ENCODE assay signal across 1 cellular context in the genomic region with DNA sequence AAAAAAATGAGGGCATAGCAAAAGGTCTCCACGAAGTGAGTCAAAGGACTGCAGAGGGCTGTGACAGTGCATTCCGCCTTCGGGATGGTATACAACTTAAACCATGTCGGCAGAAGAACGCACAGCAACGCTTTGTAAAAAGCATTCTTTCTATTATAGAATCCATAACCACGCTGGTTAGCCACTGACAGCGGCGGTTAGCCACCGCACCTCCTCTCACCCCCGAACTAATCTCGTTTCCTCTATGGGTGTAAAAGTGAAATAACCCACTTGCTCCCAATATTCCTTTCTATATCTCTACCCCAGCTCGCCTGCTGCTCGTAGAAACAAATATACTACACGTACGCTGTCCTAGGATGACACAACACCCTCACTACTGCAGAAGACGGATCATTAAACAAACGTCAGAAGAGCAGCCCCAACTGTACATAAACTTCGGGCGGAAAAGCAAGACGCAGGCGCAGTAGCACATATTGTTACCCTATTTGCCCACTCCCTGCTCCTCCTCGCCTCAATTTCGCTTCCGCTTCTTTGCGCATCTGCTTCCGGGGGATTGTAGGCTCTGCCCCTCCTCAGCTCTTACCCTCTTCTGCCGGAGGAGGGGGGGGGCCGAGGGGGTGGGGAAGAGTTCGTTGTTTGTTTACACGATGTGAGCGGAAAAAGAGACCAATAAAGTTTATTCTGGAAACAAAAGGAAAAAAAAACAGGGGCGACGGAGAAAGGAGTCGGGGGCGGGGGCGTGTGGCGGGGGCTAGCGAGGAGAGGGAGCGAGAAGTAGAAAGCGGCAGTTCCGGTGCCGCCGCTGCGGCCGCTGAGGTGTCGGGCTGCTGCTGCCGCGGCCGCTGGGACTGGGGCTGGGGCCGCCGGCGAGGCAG.
TF ChIP-seq lines count a peak whose summit lies in the region.

A gene (plus strand): TSS at position 787 of the 875 bp plus-strand sequence. CDS start 50,469 bp downstream, outside the sequence.

TF ChIP-seq in HEK293, 187 proteins besides CTCF, POLR2A, EP300 and RAD21 (continued from another document and continues in another):
- TF ChIP-seq, protein P1, sequence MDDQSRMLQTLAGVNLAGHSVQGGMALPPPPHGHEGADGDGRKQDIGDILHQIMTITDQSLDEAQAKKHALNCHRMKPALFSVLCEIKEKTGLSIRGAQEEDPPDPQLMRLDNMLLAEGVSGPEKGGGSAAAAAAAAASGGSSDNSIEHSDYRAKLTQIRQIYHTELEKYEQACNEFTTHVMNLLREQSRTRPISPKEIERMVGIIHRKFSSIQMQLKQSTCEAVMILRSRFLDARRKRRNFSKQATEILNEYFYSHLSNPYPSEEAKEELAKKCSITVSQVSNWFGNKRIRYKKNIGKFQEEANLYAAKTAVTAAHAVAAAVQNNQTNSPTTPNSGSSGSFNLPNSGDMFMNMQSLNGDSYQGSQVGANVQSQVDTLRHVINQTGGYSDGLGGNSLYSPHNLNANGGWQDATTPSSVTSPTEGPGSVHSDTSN (CRISPR knock-in tag; IDR thresholded peaks at IDR 0.05) = no peak
- TF ChIP-seq HOXC10 (CRISPR knock-in tag; IDR thresholded peaks at IDR 0.05) (no peak), ZBTB20 (tag by site-specific recombination; IDR thresholded peaks at IDR 0.05) (peak; percentile 56; the same call in 1 of the 2 replicates), ZNF510 (tag by site-specific recombination; IDR thresholded peaks at IDR 0.05; ENCODE audit: insufficient replicate concordance) (no peak), ZNF341 (tag by site-specific recombination; IDR thresholded peaks at IDR 0.05; ENCODE audit: low read depth) (peak; percentile 82), ZFHX2 (tag by site-specific recombination; conservative IDR thresholded peaks at IDR 0.05) (peak; percentile 42), ZNF266 (tag by site-specific recombination; IDR thresholded peaks at IDR 0.05; ENCODE audit: low read depth) (no peak), SP7 (tag by site-specific recombination; IDR thresholded peaks at IDR 0.05) (peak; percentile 53), HOXD13 (CRISPR knock-in tag; IDR thresholded peaks at IDR 0.05; ENCODE audit: borderline replicate concordance) (no peak), ZNF174 (tag by site-specific recombination; IDR thresholded peaks at IDR 0.05) (no peak), ZNF366 (tag by site-specific recombination; conservative IDR thresholded peaks at IDR 0.05) (peak; percentile 55), ZFP41 (tag by site-specific recombination; IDR thresholded peaks at IDR 0.05; ENCODE audit: borderline replicate concordance) (no peak), OVOL3 (tag by site-specific recombination; IDR thresholded peaks at IDR 0.05) (no peak), ZNF146 (tag by site-specific recombination; IDR thresholded peaks at IDR 0.05) (no peak), ZNF629 (tag by site-specific recombination; IDR thresholded peaks at IDR 0.05) (peak; percentile 98), ZNF600 (tag by site-specific recombination; IDR thresholded peaks at IDR 0.05) (peak; percentile 84), ZNF670 (tag by site-specific recombination; IDR thresholded peaks at IDR 0.05; ENCODE audit: low read depth) (no peak), ZBTB1 (tag by site-specific recombination; IDR thresholded peaks at IDR 0.05) (no peak), PRDM1 (tag by site-specific recombination; IDR thresholded peaks at IDR 0.05) (peak; percentile 75), ZNF514 (tag by site-specific recombination; IDR thresholded peaks at IDR 0.05) (no peak), ZBTB48 (tag by site-specific recombination; IDR thresholded peaks at IDR 0.05) (no peak), ZNF23 (tag by site-specific recombination; IDR thresholded peaks at IDR 0.05; ENCODE audit: borderline replicate concordance) (no peak), SETDB1 (IDR thresholded peaks at IDR 0.05; ENCODE audit: insufficient read length, low read length) (no peak), ZNF274 (IDR thresholded peaks at IDR 0.05; ENCODE audit: low read length) (no peak), ZNF274 (tag by site-specific recombination; IDR thresholded peaks at IDR 0.05; ENCODE audit: borderline replicate concordance) (no peak), ZNF426 (tag by site-specific recombination; IDR thresholded peaks at IDR 0.05) (no peak), ZNF433 (tag by site-specific recombination; IDR thresholded peaks at IDR 0.05; ENCODE audit: low read depth) (no peak), ZNF19 (tag by site-specific recombination; IDR thresholded peaks at IDR 0.05; ENCODE audit: low read depth) (no peak), SALL2 (tag by site-specific recombination; IDR thresholded peaks at IDR 0.05; ENCODE audit: borderline replicate concordance) (no peak), SP3 (tag by site-specific recombination; IDR thresholded peaks at IDR 0.05) (peak; percentile 62), ZNF48 (tag by site-specific recombination; IDR thresholded peaks at IDR 0.05) (no peak)
- TF ChIP-seq, protein P2, sequence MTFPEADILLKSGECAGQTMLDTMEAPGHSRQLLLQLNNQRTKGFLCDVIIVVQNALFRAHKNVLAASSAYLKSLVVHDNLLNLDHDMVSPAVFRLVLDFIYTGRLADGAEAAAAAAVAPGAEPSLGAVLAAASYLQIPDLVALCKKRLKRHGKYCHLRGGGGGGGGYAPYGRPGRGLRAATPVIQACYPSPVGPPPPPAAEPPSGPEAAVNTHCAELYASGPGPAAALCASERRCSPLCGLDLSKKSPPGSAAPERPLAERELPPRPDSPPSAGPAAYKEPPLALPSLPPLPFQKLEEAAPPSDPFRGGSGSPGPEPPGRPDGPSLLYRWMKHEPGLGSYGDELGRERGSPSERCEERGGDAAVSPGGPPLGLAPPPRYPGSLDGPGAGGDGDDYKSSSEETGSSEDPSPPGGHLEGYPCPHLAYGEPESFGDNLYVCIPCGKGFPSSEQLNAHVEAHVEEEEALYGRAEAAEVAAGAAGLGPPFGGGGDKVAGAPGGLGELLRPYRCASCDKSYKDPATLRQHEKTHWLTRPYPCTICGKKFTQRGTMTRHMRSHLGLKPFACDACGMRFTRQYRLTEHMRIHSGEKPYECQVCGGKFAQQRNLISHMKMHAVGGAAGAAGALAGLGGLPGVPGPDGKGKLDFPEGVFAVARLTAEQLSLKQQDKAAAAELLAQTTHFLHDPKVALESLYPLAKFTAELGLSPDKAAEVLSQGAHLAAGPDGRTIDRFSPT (tag by site-specific recombination; IDR thresholded peaks at IDR 0.05) = peak; percentile 18; the same call in 1 of the 2 replicates
- TF ChIP-seq, protein P3, sequence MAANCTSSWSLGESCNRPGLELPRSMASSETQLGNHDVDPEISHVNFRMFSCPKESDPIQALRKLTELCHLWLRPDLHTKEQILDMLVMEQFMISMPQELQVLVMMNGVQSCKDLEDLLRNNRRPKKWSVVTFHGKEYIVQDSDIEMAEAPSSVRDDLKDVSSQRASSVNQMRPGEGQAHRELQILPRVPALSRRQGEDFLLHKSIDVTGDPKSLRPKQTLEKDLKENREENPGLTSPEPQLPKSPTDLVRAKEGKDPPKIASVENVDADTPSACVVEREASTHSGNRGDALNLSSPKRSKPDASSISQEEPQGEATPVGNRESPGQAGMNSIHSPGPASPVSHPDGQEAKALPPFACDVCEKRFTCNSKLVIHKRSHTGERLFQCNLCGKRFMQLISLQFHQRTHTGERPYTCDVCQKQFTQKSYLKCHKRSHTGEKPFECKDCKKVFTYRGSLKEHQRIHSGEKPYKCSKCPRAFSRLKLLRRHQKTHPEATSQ (tag by site-specific recombination; IDR thresholded peaks at IDR 0.05) = no peak
- TF ChIP-seq, protein P4, sequence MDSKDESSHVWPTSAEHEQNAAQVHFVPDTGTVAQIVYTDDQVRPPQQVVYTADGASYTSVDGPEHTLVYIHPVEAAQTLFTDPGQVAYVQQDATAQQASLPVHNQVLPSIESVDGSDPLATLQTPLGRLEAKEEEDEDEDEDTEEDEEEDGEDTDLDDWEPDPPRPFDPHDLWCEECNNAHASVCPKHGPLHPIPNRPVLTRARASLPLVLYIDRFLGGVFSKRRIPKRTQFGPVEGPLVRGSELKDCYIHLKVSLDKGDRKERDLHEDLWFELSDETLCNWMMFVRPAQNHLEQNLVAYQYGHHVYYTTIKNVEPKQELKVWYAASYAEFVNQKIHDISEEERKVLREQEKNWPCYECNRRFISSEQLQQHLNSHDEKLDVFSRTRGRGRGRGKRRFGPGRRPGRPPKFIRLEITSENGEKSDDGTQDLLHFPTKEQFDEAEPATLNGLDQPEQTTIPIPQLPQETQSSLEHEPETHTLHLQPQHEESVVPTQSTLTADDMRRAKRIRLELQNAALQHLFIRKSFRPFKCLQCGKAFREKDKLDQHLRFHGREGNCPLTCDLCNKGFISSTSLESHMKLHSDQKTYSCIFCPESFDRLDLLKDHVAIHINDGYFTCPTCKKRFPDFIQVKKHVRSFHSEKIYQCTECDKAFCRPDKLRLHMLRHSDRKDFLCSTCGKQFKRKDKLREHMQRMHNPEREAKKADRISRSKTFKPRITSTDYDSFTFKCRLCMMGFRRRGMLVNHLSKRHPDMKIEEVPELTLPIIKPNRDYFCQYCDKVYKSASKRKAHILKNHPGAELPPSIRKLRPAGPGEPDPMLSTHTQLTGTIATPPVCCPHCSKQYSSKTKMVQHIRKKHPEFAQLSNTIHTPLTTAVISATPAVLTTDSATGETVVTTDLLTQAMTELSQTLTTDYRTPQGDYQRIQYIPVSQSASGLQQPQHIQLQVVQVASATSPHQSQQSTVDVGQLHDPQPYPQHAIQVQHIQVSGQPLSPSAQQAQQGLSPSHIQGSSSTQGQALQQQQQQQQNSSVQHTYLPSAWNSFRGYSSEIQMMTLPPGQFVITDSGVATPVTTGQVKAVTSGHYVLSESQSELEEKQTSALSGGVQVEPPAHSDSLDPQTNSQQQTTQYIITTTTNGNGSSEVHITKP (tag by site-specific recombination; IDR thresholded peaks at IDR 0.05) = 0 out of 2 replicates have a peak, but pooled peaks have one; percentile 26
- TF ChIP-seq, protein P5, sequence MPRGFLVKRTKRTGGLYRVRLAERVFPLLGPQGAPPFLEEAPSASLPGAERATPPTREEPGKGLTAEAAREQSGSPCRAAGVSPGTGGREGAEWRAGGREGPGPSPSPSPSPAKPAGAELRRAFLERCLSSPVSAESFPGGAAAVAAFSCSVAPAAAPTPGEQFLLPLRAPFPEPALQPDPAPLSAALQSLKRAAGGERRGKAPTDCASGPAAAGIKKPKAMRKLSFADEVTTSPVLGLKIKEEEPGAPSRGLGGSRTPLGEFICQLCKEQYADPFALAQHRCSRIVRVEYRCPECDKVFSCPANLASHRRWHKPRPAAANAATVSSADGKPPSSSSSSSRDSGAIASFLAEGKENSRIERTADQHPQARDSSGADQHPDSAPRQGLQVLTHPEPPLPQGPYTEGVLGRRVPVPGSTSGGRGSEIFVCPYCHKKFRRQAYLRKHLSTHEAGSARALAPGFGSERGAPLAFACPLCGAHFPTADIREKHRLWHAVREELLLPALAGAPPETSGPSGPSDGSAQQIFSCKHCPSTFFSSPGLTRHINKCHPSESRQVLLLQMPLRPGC (tag by site-specific recombination; IDR thresholded peaks at IDR 0.05) = no peak
- TF ChIP-seq, protein P6, sequence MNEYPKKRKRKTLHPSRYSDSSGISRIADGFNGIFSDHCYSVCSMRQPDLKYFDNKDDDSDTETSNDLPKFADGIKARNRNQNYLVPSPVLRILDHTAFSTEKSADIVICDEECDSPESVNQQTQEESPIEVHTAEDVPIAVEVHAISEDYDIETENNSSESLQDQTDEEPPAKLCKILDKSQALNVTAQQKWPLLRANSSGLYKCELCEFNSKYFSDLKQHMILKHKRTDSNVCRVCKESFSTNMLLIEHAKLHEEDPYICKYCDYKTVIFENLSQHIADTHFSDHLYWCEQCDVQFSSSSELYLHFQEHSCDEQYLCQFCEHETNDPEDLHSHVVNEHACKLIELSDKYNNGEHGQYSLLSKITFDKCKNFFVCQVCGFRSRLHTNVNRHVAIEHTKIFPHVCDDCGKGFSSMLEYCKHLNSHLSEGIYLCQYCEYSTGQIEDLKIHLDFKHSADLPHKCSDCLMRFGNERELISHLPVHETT (tag by site-specific recombination; IDR thresholded peaks at IDR 0.05) = no peak
- TF ChIP-seq, protein P7, sequence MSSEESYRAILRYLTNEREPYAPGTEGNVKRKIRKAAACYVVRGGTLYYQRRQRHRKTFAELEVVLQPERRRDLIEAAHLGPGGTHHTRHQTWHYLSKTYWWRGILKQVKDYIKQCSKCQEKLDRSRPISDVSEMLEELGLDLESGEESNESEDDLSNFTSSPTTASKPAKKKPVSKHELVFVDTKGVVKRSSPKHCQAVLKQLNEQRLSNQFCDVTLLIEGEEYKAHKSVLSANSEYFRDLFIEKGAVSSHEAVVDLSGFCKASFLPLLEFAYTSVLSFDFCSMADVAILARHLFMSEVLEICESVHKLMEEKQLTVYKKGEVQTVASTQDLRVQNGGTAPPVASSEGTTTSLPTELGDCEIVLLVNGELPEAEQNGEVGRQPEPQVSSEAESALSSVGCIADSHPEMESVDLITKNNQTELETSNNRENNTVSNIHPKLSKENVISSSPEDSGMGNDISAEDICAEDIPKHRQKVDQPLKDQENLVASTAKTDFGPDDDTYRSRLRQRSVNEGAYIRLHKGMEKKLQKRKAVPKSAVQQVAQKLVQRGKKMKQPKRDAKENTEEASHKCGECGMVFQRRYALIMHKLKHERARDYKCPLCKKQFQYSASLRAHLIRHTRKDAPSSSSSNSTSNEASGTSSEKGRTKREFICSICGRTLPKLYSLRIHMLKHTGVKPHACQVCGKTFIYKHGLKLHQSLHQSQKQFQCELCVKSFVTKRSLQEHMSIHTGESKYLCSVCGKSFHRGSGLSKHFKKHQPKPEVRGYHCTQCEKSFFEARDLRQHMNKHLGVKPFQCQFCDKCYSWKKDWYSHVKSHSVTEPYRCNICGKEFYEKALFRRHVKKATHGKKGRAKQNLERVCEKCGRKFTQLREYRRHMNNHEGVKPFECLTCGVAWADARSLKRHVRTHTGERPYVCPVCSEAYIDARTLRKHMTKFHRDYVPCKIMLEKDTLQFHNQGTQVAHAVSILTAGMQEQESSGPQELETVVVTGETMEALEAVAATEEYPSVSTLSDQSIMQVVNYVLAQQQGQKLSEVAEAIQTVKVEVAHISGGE (tag by site-specific recombination; conservative IDR thresholded peaks at IDR 0.05; ENCODE audit: low read depth) = peak; percentile 85
- TF ChIP-seq, protein P8, sequence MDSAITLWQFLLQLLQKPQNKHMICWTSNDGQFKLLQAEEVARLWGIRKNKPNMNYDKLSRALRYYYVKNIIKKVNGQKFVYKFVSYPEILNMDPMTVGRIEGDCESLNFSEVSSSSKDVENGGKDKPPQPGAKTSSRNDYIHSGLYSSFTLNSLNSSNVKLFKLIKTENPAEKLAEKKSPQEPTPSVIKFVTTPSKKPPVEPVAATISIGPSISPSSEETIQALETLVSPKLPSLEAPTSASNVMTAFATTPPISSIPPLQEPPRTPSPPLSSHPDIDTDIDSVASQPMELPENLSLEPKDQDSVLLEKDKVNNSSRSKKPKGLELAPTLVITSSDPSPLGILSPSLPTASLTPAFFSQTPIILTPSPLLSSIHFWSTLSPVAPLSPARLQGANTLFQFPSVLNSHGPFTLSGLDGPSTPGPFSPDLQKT (IDR thresholded peaks at IDR 0.05; ENCODE audit: borderline replicate concordance, low read depth, low read length) = no peak; the same call in 1 of the 2 replicates
